24 cellular contexts compared by ENCODE assay signal in the genomic region with DNA sequence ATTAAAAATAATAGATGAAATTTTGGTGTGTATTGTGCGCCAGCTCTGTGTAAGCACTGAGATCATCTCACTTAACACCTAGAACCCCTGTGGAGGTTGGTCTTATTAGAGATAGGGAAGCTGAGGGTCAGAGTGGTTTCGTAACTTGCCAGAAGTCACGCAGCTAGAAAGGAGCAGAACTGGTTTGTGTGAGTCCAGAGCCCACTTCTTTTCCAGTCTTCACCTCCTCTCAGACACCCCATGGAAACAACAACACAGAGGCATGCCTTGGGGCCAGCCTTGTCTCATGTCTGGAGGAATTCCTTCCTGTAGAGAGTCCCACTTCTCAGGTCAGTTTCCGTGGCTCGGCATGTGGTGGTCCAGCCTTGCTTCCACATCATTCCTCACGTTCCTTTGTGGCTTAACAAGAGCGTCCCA. TPM values are rescaled to one million over a fixed set of nuclear protein-coding genes. Genes with fewer than 3 reads are reported as not detected.
A peak's percentile ranks its signal among the peaks of the same experiment; 100 is the strongest.
DNase-seq lines count a peak whose midpoint lies in the region; ATAC-seq and TF ChIP-seq lines count a peak whose summit lies in the region.
"Had no signal": no experiment of that assay in that cellular context is flagged by ENCODE, and none has a peak within 500 bp of the region (broad histone marks: within the 10 kb centered on the region; RNA-seq: fewer than 3 reads in every experiment).

No MANE protein-coding gene starts in this region.

- no peak overlapping the region for H3K4me3 Mint-ChIP-seq in activated B cell treated with CpG ODN at 0.5 μM for 24 hours
- H3K4me3 Mint-ChIP-seq: activated CD4-positive, alpha-beta T cell treated with anti-CD3 and anti-CD28 coated beads, Interleukin-2, amount 10 ng/mL, durations not matched to agents 24 days and 14 days; activated naive CD8-positive, alpha-beta T cell treated with anti-CD3 and anti-CD28 coated beads, Interleukin-2, amount 50 U/mL, for 24 hours; activated T-cell treated with anti-CD3 and anti-CD28 coated beads, Interleukin-2, amount 50 U/mL, for 24 hours; CD8-positive, alpha-beta memory T cell; immature natural killer cell; T-helper 2 cell treated with Interferon-gamma antibody and Interleukin-4, amounts not matched to agents 5 μg/mL and 100 μg/mL, for 36 hours had no signal

- peaks cover 83% of the 10 kb centered on the region for H3K4me1 Mint-ChIP-seq in activated B cell treated with CpG ODN at 0.5 μM for 24 hours

- H3K27ac Mint-ChIP-seq in activated B cell treated with CpG ODN at 0.5 μM for 24 hours = peak overlapping the region; percentile 68
- H3K27ac Mint-ChIP-seq: activated CD4-positive, alpha-beta T cell treated with anti-CD3 and anti-CD28 coated beads, Interleukin-2, amount 10 ng/mL, durations not matched to agents 24 days and 14 days; activated naive CD8-positive, alpha-beta T cell treated with anti-CD3 and anti-CD28 coated beads, Interleukin-2, amount 50 U/mL, for 24 hours; activated T-cell treated with anti-CD3 and anti-CD28 coated beads, Interleukin-2, amount 50 U/mL, for 24 hours; immature natural killer cell; T-helper 2 cell treated with Interferon-gamma antibody and Interleukin-4, amounts not matched to agents 5 μg/mL and 100 μg/mL, for 36 hours had no signal

- TF ChIP-seq CTCF in activated B cell treated with CpG ODN at 0.5 μM for 24 hours (IDR thresholded peaks at IDR 0.05) = no peak
- TF ChIP-seq CTCF in lung (IDR thresholded peaks at IDR 0.05; ENCODE audit: control extremely low read depth, extremely low read depth) = no peak
- no peak for TF ChIP-seq CTCF in tibial artery (IDR thresholded peaks at IDR 0.05)
- TF ChIP-seq CTCF in stomach (IDR thresholded peaks at IDR 0.05) = no peak

- DNase-seq in NCI-H146 (lab: John Stamatoyannopoulos, UW) (peak; percentile 27), NCI-H146 treated with DMSO at 0.1 percent for 48 hours (lab: John Stamatoyannopoulos, UW; ENCODE audit: unreplicated experiment) (no peak), activated B cell treated with CpG ODN at 0.5 μM for 24 hours (no peak), lung (ENCODE audit: low spot score) (no peak), tibial artery (no peak), stomach (no peak)
- DNase-seq: activated CD4-positive, alpha-beta T cell treated with anti-CD3 and anti-CD28 coated beads, Interleukin-2, amount 10 ng/mL, durations not matched to agents 24 days and 14 days; activated naive CD8-positive, alpha-beta T cell treated with anti-CD3 and anti-CD28 coated beads, Interleukin-2, amount 50 U/mL, for 24 hours; activated T-cell treated with anti-CD3 and anti-CD28 coated beads, Interleukin-2, amount 50 U/mL, for 24 hours; CD8-positive, alpha-beta memory T cell; EL; HCEC 1CT; immature natural killer cell; mucosa of descending colon; NCI-H1930; NCI-H526 treated with DMSO at 0.1 percent for 48 hours; stimulated activated naive CD4-positive, alpha-beta T cell had no signal

- no peak overlapping the region for H3K4me3 ChIP-seq in lung
- no peak overlapping the region for H3K4me3 ChIP-seq in tibial artery
- no peak overlapping the region for H3K4me3 ChIP-seq in stomach
- H3K4me3 ChIP-seq: mucosa of descending colon, skin epidermis had no signal

- intact Hi-C loops in activated B cell treated with CpG ODN at 0.5 μM for 24 hours (cut with micrococcal nuclease) (no loop called here), tibial artery (cut with DNase I; ENCODE audit: low total_unique reads) (no loop called here), stomach (cut with DNase I; ENCODE audit: low total_unique reads) (no loop called here)

- H3K27ac ChIP-seq in lung (ENCODE audit: low read depth in 1 of 2, low read length in 1 of 2) = peak overlapping the region; percentile 46 to 71
- peak overlapping the region; percentile 64 to 70 for H3K27ac ChIP-seq in tibial artery
- no peak overlapping the region for H3K27ac ChIP-seq in stomach
- H3K27ac ChIP-seq: 22Rv1, epithelial cell of prostate, KMS-11 had no signal

- CTCF ChIA-PET in activated B cell treated with CpG ODN at 0.5 μM for 24 hours (lab: Charles Lee) = interaction anchor here (2.4 kb wide), 1 partner anchor 18 kb away, joined by 6 read pairs; no protein-coding TSS in a partner anchor

- ATAC-seq in activated B cell treated with CpG ODN at 0.5 μM for 24 hours (ENCODE audit: low read depth) (no peak), lung (ENCODE audit: insufficient read depth, low FRiP score) (no peak), HG02973 (IDR thresholded peaks at IDR 0.05; ENCODE audit: unreplicated experiment) (no peak), HG02798 (IDR thresholded peaks at IDR 0.05; ENCODE audit: poor library complexity, unreplicated experiment) (no peak)
- ATAC-seq: activated naive CD8-positive, alpha-beta T cell treated with anti-CD3 and anti-CD28 coated beads, Interleukin-2, amount 50 U/mL, for 24 hours; mucosa of descending colon had no signal

- H3K9me3 ChIP-seq in lung (ENCODE audit: control insufficient read depth in 2 of 2, insufficient read depth in 1 of 2, low read length in 1 of 2) (no peaks in the 10 kb centered on the region), tibial artery (no peaks in the 10 kb centered on the region), stomach (no peaks in the 10 kb centered on the region)
- H3K9me3 ChIP-seq: mucosa of descending colon had no signal

- TF ChIP-seq EP300 in stomach (IDR thresholded peaks at IDR 0.05) = no peak

- POLR2A ChIA-PET in activated B cell treated with CpG ODN at 0.5 μM for 24 hours (lab: Charles Lee) = interaction anchor here (1.0 to 3.2 kb wide), 5 partner anchors 14 to 271 kb away, joined by 3 to 47 read pairs (median 8); partner anchors contain the start of gene DHX40

- no peaks in the 10 kb centered on the region for H3K27me3 ChIP-seq in lung (ENCODE audit: control insufficient read depth, insufficient read depth)
- H3K27me3 ChIP-seq in tibial artery = no peaks in the 10 kb centered on the region
- no peaks in the 10 kb centered on the region for H3K27me3 ChIP-seq in stomach

- H3K27me3 Mint-ChIP-seq in activated B cell treated with CpG ODN at 0.5 μM for 24 hours = no peaks in the 10 kb centered on the region
- H3K27me3 Mint-ChIP-seq: activated CD4-positive, alpha-beta T cell treated with anti-CD3 and anti-CD28 coated beads, Interleukin-2, amount 10 ng/mL, durations not matched to agents 24 days and 14 days; activated naive CD8-positive, alpha-beta T cell treated with anti-CD3 and anti-CD28 coated beads, Interleukin-2, amount 50 U/mL, for 24 hours; activated T-cell treated with anti-CD3 and anti-CD28 coated beads, Interleukin-2, amount 50 U/mL, for 24 hours; CD8-positive, alpha-beta memory T cell had no signal

- H3K4me1 ChIP-seq in lung (ENCODE audit: control insufficient read depth in 2 of 2, insufficient read depth in 2 of 2, low read length in 2 of 2) = peaks cover 24 to 29% of the 10 kb centered on the region in 2 donors
- H3K4me1 ChIP-seq in tibial artery = peaks cover 0 to 100% (median 84%) of the 10 kb centered on the region in 4 donors
- H3K4me1 ChIP-seq in stomach = peaks cover 22 to 93% (median 56%) of the 10 kb centered on the region in 4 donors

- peaks cover 4% of the 10 kb centered on the region for H3K36me3 Mint-ChIP-seq in activated B cell treated with CpG ODN at 0.5 μM for 24 hours (ENCODE audit: low read depth)
- H3K36me3 Mint-ChIP-seq: immature natural killer cell had no signal

- 57 to 63% methylated on average over 7 of the region's 7 CpGs for WGBS in lung, 2 donors
- WGBS in stomach, 5 donors = 70 to 80% (median 76%) methylated on average over 7 of the region's 7 CpGs

- H3K36me3 ChIP-seq in lung (ENCODE audit: control insufficient read depth in 2 of 2, insufficient read depth in 2 of 2, low read length in 2 of 2) (peaks cover 0 to under 1% of the 10 kb centered on the region in 2 donors), tibial artery (peaks cover 0 to under 1% (median under 1%) of the 10 kb centered on the region in 3 donors), stomach (peaks cover 0 to 5% (median 4%) of the 10 kb centered on the region in 4 donors)

- no peak for TF ChIP-seq POLR2A in stomach (IDR thresholded peaks at IDR 0.05)

- no peaks in the 10 kb centered on the region for H3K9me3 Mint-ChIP-seq in activated B cell treated with CpG ODN at 0.5 μM for 24 hours
- H3K9me3 Mint-ChIP-seq: activated CD4-positive, alpha-beta T cell treated with anti-CD3 and anti-CD28 coated beads, Interleukin-2, amount 10 ng/mL, durations not matched to agents 24 days and 14 days; activated naive CD8-positive, alpha-beta T cell treated with anti-CD3 and anti-CD28 coated beads, Interleukin-2, amount 50 U/mL, for 24 hours; activated T-cell treated with anti-CD3 and anti-CD28 coated beads, Interleukin-2, amount 50 U/mL, for 24 hours; CD8-positive, alpha-beta memory T cell; immature natural killer cell; T-helper 2 cell treated with Interferon-gamma antibody and Interleukin-4, amounts not matched to agents 5 μg/mL and 100 μg/mL, for 36 hours had no signal

RNA-seq across cellular contexts. Expression of gene YPEL2, which starts 16.5 kb away (rescaled TPM):
- total RNA-seq in activated B cell treated with CpG ODN at 0.5 μM for 24 hours = 18.3 and 19.5 TPM in 2 replicates
- total RNA-seq in lung = 10 to 100 TPM; 14.3 to 47.0 TPM
- polyA plus RNA-seq in lung = 1 to 10 TPM; 7.8 to 8.5 TPM
- total RNA-seq in stomach = 10 to 100 TPM; 22.2 to 60.8 (median 37.8) TPM
- 10 to 100 TPM in 1 of 3 donors, 1 to 10 TPM in 2; 4.4 to 10.4 (median 9.0) TPM for polyA plus RNA-seq in stomach

Comparison
In these comparisons a context has a peak if more than half of its experiments do, and no peak if none do; other contexts are left out.
1. H3K27ac ChIP-seq: peak in lung (2 of 2) and tibial artery (2 of 2); none in stomach (0 of 5).